1 cellular context compared by ENCODE assay signal in the genomic region with DNA sequence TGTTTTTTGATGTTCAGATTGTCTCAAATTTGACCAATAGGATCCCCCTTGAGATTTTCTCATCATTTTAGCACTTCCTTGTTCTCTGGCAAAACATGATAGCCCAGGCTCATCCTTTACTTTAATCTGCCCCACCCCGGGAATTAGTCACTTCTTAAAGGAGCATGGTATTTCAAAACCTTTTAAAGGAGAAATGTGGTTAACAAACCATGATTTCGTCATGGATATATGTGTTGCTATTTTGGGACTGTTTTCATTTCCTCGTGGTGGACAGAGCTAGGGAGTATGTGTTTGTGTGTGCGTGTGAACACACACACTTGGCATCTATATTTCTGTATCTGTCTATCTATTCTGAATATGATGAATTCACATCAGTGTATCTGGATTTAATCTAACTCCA.
TF ChIP-seq lines count a peak whose summit lies in the region.

No MANE protein-coding gene starts in this region.

TF ChIP-seq in K562, 482 proteins besides CTCF, POLR2A, EP300 and RAD21 (continued from another document):
- TF ChIP-seq, protein P1, sequence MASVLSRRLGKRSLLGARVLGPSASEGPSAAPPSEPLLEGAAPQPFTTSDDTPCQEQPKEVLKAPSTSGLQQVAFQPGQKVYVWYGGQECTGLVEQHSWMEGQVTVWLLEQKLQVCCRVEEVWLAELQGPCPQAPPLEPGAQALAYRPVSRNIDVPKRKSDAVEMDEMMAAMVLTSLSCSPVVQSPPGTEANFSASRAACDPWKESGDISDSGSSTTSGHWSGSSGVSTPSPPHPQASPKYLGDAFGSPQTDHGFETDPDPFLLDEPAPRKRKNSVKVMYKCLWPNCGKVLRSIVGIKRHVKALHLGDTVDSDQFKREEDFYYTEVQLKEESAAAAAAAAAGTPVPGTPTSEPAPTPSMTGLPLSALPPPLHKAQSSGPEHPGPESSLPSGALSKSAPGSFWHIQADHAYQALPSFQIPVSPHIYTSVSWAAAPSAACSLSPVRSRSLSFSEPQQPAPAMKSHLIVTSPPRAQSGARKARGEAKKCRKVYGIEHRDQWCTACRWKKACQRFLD (CRISPR knock-in tag; IDR thresholded peaks at IDR 0.05), result no peak
- TF ChIP-seq FOSL1 (tag; conservative IDR thresholded peaks at IDR 0.05) (peak; percentile 69), TCF3 (CRISPR knock-in tag; IDR thresholded peaks at IDR 0.05) (peak; percentile 33; the same call in 1 of the 2 replicates), MEF2D (tag; conservative IDR thresholded peaks at IDR 0.05; ENCODE audit: low read depth) (peak; percentile 92), HMGN3 (IDR thresholded peaks at IDR 0.05; ENCODE audit: borderline replicate concordance, extremely low read depth, insufficient read length, low read depth, low read length) (no peak), MEF2A (IDR thresholded peaks at IDR 0.05; ENCODE audit: control insufficient read depth, low read depth, low read length) (peak; percentile 94), ZNF282 (CRISPR knock-in tag; IDR thresholded peaks at IDR 0.05) (no peak), CEBPB (tag; IDR thresholded peaks at IDR 0.05) (peak; percentile 81), CEBPG (CRISPR knock-in tag; IDR thresholded peaks at IDR 0.05) (0 out of 2 replicates have a peak, but pooled peaks have one; percentile 26), CEBPG (tag; conservative IDR thresholded peaks at IDR 0.05 in 1 of 2, IDR thresholded peaks at IDR 0.05 in 1 of 2) (peak in 1 of 2 experiments; percentile 94; a peak in 2 of 4 replicates), CTBP1 (IDR thresholded peaks at IDR 0.05; ENCODE audit: borderline replicate concordance) (0 out of 2 replicates have a peak, but pooled peaks have one; percentile 29)
- TF ChIP-seq, protein P2, sequence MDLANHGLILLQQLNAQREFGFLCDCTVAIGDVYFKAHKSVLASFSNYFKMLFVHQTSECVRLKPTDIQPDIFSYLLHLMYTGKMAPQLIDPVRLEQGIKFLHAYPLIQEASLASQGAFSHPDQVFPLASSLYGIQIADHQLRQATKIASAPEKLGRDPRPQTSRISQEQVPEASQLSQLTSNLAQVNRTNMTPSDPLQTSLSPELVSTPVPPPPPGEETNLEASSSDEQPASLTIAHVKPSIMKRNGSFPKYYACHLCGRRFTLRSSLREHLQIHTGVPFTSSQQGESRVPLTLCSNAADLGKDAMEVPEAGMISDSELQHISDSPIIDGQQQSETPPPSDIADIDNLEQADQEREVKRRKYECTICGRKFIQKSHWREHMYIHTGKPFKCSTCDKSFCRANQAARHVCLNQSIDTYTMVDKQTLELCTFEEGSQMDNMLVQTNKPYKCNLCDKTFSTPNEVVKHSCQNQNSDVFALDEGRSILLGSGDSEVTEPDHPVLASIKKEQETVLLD (IDR thresholded peaks at IDR 0.05), result no peak
